2 cellular contexts compared by ENCODE assay signal in the genomic region with DNA sequence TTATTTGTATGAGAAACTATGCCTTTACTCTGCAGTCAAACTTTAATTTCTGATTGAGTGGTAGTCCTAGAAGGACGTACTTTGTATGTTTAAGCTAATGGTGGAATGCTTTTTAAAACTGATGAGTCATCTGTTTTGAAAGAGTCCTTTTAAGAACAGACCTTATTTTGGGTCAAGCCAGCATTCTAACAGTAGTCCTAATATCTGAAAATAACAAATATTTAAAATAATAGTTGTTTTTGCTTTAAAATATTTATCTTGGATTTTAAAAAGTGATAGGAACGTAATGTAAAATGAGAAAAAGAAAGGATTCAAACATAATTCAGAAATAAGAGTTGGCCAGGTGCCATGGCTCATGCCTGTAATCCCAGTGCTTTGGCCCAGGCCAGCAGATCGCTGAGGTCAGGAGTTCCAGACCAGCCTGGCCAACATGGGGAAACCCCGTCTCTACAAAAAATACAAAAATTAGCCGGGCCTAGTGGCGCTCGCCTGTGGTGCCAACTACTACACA.
A peak's percentile ranks its signal among the peaks of the same experiment; 100 is the strongest.
TF ChIP-seq lines count a peak whose summit lies in the region.

No MANE protein-coding gene starts in this region.

TF ChIP-seq in GM12878, 131 proteins besides CTCF, POLR2A, EP300 and RAD21 (continues in another document):
- TF ChIP-seq POU2F2 (IDR thresholded peaks at IDR 0.05; ENCODE audit: borderline replicate concordance, low read depth, low read length) (no peak), PML (IDR thresholded peaks at IDR 0.05; ENCODE audit: low read length) (no peak), SRF (IDR thresholded peaks at IDR 0.05; ENCODE audit: low read depth in 2 of 2, low read length in 2 of 2) (no peak), NBN (IDR thresholded peaks at IDR 0.05) (no peak), YY1 (IDR thresholded peaks at IDR 0.05; ENCODE audit: low read depth, low read length) (no peak), ETV6 (conservative IDR thresholded peaks at IDR 0.05 in 1 of 2, IDR thresholded peaks at IDR 0.05 in 1 of 2; ENCODE audit: borderline replicate concordance in 1 of 2, low read depth in 1 of 2) (no peak)
- TF ChIP-seq, protein P1, sequence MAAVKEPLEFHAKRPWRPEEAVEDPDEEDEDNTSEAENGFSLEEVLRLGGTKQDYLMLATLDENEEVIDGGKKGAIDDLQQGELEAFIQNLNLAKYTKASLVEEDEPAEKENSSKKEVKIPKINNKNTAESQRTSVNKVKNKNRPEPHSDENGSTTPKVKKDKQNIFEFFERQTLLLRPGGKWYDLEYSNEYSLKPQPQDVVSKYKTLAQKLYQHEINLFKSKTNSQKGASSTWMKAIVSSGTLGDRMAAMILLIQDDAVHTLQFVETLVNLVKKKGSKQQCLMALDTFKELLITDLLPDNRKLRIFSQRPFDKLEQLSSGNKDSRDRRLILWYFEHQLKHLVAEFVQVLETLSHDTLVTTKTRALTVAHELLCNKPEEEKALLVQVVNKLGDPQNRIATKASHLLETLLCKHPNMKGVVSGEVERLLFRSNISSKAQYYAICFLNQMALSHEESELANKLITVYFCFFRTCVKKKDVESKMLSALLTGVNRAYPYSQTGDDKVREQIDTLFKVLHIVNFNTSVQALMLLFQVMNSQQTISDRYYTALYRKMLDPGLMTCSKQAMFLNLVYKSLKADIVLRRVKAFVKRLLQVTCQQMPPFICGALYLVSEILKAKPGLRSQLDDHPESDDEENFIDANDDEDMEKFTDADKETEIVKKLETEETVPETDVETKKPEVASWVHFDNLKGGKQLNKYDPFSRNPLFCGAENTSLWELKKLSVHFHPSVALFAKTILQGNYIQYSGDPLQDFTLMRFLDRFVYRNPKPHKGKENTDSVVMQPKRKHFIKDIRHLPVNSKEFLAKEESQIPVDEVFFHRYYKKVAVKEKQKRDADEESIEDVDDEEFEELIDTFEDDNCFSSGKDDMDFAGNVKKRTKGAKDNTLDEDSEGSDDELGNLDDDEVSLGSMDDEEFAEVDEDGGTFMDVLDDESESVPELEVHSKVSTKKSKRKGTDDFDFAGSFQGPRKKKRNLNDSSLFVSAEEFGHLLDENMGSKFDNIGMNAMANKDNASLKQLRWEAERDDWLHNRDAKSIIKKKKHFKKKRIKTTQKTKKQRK (IDR thresholded peaks at IDR 0.05; ENCODE audit: low read depth, low read length): no peak
- TF ChIP-seq, protein P2, sequence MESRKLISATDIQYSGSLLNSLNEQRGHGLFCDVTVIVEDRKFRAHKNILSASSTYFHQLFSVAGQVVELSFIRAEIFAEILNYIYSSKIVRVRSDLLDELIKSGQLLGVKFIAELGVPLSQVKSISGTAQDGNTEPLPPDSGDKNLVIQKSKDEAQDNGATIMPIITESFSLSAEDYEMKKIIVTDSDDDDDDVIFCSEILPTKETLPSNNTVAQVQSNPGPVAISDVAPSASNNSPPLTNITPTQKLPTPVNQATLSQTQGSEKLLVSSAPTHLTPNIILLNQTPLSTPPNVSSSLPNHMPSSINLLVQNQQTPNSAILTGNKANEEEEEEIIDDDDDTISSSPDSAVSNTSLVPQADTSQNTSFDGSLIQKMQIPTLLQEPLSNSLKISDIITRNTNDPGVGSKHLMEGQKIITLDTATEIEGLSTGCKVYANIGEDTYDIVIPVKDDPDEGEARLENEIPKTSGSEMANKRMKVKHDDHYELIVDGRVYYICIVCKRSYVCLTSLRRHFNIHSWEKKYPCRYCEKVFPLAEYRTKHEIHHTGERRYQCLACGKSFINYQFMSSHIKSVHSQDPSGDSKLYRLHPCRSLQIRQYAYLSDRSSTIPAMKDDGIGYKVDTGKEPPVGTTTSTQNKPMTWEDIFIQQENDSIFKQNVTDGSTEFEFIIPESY (IDR thresholded peaks at IDR 0.05): no peak
- TF ChIP-seq, protein P3, sequence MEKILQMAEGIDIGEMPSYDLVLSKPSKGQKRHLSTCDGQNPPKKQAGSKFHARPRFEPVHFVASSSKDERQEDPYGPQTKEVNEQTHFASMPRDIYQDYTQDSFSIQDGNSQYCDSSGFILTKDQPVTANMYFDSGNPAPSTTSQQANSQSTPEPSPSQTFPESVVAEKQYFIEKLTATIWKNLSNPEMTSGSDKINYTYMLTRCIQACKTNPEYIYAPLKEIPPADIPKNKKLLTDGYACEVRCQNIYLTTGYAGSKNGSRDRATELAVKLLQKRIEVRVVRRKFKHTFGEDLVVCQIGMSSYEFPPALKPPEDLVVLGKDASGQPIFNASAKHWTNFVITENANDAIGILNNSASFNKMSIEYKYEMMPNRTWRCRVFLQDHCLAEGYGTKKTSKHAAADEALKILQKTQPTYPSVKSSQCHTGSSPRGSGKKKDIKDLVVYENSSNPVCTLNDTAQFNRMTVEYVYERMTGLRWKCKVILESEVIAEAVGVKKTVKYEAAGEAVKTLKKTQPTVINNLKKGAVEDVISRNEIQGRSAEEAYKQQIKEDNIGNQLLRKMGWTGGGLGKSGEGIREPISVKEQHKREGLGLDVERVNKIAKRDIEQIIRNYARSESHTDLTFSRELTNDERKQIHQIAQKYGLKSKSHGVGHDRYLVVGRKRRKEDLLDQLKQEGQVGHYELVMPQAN (conservative IDR thresholded peaks at IDR 0.05): no peak
- TF ChIP-seq, protein P4, sequence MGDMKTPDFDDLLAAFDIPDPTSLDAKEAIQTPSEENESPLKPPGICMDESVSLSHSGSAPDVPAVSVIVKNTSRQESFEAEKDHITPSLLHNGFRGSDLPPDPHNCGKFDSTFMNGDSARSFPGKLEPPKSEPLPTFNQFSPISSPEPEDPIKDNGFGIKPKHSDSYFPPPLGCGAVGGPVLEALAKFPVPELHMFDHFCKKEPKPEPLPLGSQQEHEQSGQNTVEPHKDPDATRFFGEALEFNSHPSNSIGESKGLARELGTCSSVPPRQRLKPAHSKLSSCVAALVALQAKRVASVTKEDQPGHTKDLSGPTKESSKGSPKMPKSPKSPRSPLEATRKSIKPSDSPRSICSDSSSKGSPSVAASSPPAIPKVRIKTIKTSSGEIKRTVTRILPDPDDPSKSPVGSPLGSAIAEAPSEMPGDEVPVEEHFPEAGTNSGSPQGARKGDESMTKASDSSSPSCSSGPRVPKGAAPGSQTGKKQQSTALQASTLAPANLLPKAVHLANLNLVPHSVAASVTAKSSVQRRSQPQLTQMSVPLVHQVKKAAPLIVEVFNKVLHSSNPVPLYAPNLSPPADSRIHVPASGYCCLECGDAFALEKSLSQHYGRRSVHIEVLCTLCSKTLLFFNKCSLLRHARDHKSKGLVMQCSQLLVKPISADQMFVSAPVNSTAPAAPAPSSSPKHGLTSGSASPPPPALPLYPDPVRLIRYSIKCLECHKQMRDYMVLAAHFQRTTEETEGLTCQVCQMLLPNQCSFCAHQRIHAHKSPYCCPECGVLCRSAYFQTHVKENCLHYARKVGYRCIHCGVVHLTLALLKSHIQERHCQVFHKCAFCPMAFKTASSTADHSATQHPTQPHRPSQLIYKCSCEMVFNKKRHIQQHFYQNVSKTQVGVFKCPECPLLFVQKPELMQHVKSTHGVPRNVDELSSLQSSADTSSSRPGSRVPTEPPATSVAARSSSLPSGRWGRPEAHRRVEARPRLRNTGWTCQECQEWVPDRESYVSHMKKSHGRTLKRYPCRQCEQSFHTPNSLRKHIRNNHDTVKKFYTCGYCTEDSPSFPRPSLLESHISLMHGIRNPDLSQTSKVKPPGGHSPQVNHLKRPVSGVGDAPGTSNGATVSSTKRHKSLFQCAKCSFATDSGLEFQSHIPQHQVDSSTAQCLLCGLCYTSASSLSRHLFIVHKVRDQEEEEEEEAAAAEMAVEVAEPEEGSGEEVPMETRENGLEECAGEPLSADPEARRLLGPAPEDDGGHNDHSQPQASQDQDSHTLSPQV (IDR thresholded peaks at IDR 0.05): no peak

TF ChIP-seq in liver, 16 proteins besides CTCF, POLR2A, EP300 and RAD21:
- TF ChIP-seq EGR1 (IDR thresholded peaks at IDR 0.05; ENCODE audit: low read depth in 2 of 2) (no peak), NR2F2 (IDR thresholded peaks at IDR 0.05) (no peak), YY1 (IDR thresholded peaks at IDR 0.05) (peak; percentile 66), FOXA2 (IDR thresholded peaks at IDR 0.05) (no peak), HNF4G (IDR thresholded peaks at IDR 0.05) (no peak), TAF1 (conservative IDR thresholded peaks at IDR 0.05) (no peak), HNF4A (conservative IDR thresholded peaks at IDR 0.05) (peak; percentile 5 to 25), FOXA1 (IDR thresholded peaks at IDR 0.05) (no peak), SP1 (IDR thresholded peaks at IDR 0.05) (peak; percentile 49), JUND (IDR thresholded peaks at IDR 0.05) (no peak), GABPA (IDR thresholded peaks at IDR 0.05 in 1 of 2, conservative IDR thresholded peaks at IDR 0.05 in 1 of 2) (no peak), RXRA (IDR thresholded peaks at IDR 0.05) (peak; percentile 18 to 39)
- TF ChIP-seq, protein P2 (IDR thresholded peaks at IDR 0.05): no peak
- TF ChIP-seq, protein P5, sequence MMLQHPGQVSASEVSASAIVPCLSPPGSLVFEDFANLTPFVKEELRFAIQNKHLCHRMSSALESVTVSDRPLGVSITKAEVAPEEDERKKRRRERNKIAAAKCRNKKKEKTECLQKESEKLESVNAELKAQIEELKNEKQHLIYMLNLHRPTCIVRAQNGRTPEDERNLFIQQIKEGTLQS (IDR thresholded peaks at IDR 0.05): no peak
- TF ChIP-seq, protein P6, sequence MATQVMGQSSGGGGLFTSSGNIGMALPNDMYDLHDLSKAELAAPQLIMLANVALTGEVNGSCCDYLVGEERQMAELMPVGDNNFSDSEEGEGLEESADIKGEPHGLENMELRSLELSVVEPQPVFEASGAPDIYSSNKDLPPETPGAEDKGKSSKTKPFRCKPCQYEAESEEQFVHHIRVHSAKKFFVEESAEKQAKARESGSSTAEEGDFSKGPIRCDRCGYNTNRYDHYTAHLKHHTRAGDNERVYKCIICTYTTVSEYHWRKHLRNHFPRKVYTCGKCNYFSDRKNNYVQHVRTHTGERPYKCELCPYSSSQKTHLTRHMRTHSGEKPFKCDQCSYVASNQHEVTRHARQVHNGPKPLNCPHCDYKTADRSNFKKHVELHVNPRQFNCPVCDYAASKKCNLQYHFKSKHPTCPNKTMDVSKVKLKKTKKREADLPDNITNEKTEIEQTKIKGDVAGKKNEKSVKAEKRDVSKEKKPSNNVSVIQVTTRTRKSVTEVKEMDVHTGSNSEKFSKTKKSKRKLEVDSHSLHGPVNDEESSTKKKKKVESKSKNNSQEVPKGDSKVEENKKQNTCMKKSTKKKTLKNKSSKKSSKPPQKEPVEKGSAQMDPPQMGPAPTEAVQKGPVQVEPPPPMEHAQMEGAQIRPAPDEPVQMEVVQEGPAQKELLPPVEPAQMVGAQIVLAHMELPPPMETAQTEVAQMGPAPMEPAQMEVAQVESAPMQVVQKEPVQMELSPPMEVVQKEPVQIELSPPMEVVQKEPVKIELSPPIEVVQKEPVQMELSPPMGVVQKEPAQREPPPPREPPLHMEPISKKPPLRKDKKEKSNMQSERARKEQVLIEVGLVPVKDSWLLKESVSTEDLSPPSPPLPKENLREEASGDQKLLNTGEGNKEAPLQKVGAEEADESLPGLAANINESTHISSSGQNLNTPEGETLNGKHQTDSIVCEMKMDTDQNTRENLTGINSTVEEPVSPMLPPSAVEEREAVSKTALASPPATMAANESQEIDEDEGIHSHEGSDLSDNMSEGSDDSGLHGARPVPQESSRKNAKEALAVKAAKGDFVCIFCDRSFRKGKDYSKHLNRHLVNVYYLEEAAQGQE (IDR thresholded peaks at IDR 0.05): no peak
- TF ChIP-seq, protein P7, sequence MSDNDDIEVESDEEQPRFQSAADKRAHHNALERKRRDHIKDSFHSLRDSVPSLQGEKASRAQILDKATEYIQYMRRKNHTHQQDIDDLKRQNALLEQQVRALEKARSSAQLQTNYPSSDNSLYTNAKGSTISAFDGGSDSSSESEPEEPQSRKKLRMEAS (IDR thresholded peaks at IDR 0.05): no peak
TF ChIP-seq in liver: peak in this region for 4.
